Comparison of ENCODE assay signal across 16 cellular contexts in genomic region chr1:24913616-24914225, GRCh38. TPM values are rescaled to one million over a fixed set of nuclear protein-coding genes. Genes with fewer than 3 reads are reported as not detected.
DNase-seq lines count a peak whose midpoint lies in the region; ATAC-seq, FAIRE-seq and TF ChIP-seq lines count a peak whose summit lies in the region.
"Had no signal": no experiment of that assay in that cellular context is flagged by ENCODE, and none has a peak within 500 bp of the region (broad histone marks: within the 10 kb centered on the region; RNA-seq: fewer than 3 reads in every experiment).

No MANE protein-coding gene starts in this region.

- peaks cover 5% of the 10 kb centered on the region for H3K36me3 Mint-ChIP-seq in astrocyte (ENCODE audit: low read depth, unreplicated experiment)
- H3K36me3 Mint-ChIP-seq in naive thymus-derived CD4-positive, alpha-beta T cell: peaks cover 0 to 33% (median 3%) of the 10 kb centered on the region in 5 donors

- H3K27me3 ChIP-seq in astrocyte (ENCODE audit: insufficient read depth, low read length) (peaks cover 3% of the 10 kb centered on the region), suprapubic skin (no peaks in the 10 kb centered on the region)
- no peaks in the 10 kb centered on the region for H3K27me3 ChIP-seq in naive thymus-derived CD4-positive, alpha-beta T cell (ENCODE audit: control insufficient read depth in 2 of 2, insufficient read depth in 2 of 2, low read length in 2 of 2)
- H3K27me3 ChIP-seq: breast epithelium had no signal

- H3K9ac ChIP-seq in astrocyte (ENCODE audit: low read length): peak overlapping the region; percentile 60

- peaks cover 3% of the 10 kb centered on the region for H3K9me3 Mint-ChIP-seq in astrocyte (ENCODE audit: unreplicated experiment)
- no peaks in the 10 kb centered on the region for H3K9me3 Mint-ChIP-seq in naive thymus-derived CD4-positive, alpha-beta T cell

- no peak overlapping the region for H3K4me3 Mint-ChIP-seq in astrocyte (ENCODE audit: unreplicated experiment)
- peak overlapping the region in 1 of 10 donors; percentile 12 for H3K4me3 Mint-ChIP-seq in naive thymus-derived CD4-positive, alpha-beta T cell

- TF ChIP-seq CTCF in astrocyte (IDR thresholded peaks at IDR 0.05; ENCODE audit: insufficient read depth, low read depth, low read length) (no peak), suprapubic skin (IDR thresholded peaks at IDR 0.05) (no peak)

- H3K4me1 Mint-ChIP-seq in astrocyte (ENCODE audit: low read depth, unreplicated experiment): no peaks in the 10 kb centered on the region
- H3K4me1 Mint-ChIP-seq in naive thymus-derived CD4-positive, alpha-beta T cell: peaks cover 33 to 82% (median 43%) of the 10 kb centered on the region in 7 donors

- H3K36me3 ChIP-seq in astrocyte (ENCODE audit: insufficient read depth, low read length) (no peaks in the 10 kb centered on the region), suprapubic skin (no peaks in the 10 kb centered on the region)
- H3K36me3 ChIP-seq in naive thymus-derived CD4-positive, alpha-beta T cell (ENCODE audit: control insufficient read depth in 2 of 3, insufficient read depth in 3 of 3, low read length in 3 of 3): peaks cover 29 to 100% (median 39%) of the 10 kb centered on the region in 3 experiments
- H3K36me3 ChIP-seq: breast epithelium, esophagus squamous epithelium had no signal

- H3K27me3 Mint-ChIP-seq in astrocyte (ENCODE audit: low read depth, unreplicated experiment): peaks cover 22% of the 10 kb centered on the region
- H3K27me3 Mint-ChIP-seq in naive thymus-derived CD4-positive, alpha-beta T cell: no peaks in the 10 kb centered on the region

- no peak for TF ChIP-seq EP300 in suprapubic skin (IDR thresholded peaks at IDR 0.05)

- no peaks in the 10 kb centered on the region for H3K79me2 ChIP-seq in astrocyte (ENCODE audit: insufficient read depth, low read length)

- ATAC-seq in naive thymus-derived CD4-positive, alpha-beta T cell: no peak
- no peak for ATAC-seq in left colon
- no peak for ATAC-seq in HG03159 (IDR thresholded peaks at IDR 0.05; ENCODE audit: unreplicated experiment)

- no peak for FAIRE-seq in astrocyte (lab: Jason Lieb, UNC)

- H3K4me2 ChIP-seq in astrocyte (ENCODE audit: low read length): peak overlapping the region; percentile 62

- H3K4me1 ChIP-seq in astrocyte (ENCODE audit: insufficient read depth, low read length) (peaks cover 19% of the 10 kb centered on the region), suprapubic skin (peaks cover 8% of the 10 kb centered on the region)
- peaks cover 9 to 97% of the 10 kb centered on the region in 2 donors for H3K4me1 ChIP-seq in naive thymus-derived CD4-positive, alpha-beta T cell (ENCODE audit: control insufficient read depth in 2 of 2, insufficient read depth in 2 of 2, low read length in 2 of 2)
- H3K4me1 ChIP-seq: breast epithelium had no signal

- peak overlapping the region; percentile 43 for H2AFZ ChIP-seq in astrocyte (ENCODE audit: low read depth, low read length)

- no peak overlapping the region for H3K27ac Mint-ChIP-seq in astrocyte (ENCODE audit: unreplicated experiment)
- H3K27ac Mint-ChIP-seq in naive thymus-derived CD4-positive, alpha-beta T cell: peak overlapping the region in 5 of 9 donors; percentile 39 to 87 (median 71)

- intact Hi-C loops in naive thymus-derived CD4-positive, alpha-beta T cell (cut with micrococcal nuclease): loop anchor here in 1 of 2 donors (5.0 kb wide), 1 partner anchor 66 kb away; no protein-coding TSS in a partner anchor
- intact Hi-C loops in left colon (cut with DNase I, micrococcal nuclease): no loop called here

- no peaks in the 10 kb centered on the region for H3K9me3 ChIP-seq in astrocyte (ENCODE audit: insufficient read depth, low read depth, low read length)
- no peaks in the 10 kb centered on the region for H3K9me3 ChIP-seq in naive thymus-derived CD4-positive, alpha-beta T cell (ENCODE audit: control insufficient read depth in 2 of 3, low read length in 3 of 3)
- no peaks in the 10 kb centered on the region for H3K9me3 ChIP-seq in suprapubic skin
- H3K9me3 ChIP-seq: breast epithelium, esophagus squamous epithelium had no signal

- POLR2A ChIA-PET in naive thymus-derived CD4-positive, alpha-beta T cell (lab: Charles Lee): interaction anchor here (1.8 to 3.7 kb wide), 2 partner anchors 13 to 14 kb away, joined by 7 to 26 read pairs; no protein-coding TSS in a partner anchor

- WGBS in suprapubic skin: 95% methylated on average over 3 of the region's 10 CpGs

- no peaks in the 10 kb centered on the region for H4K20me1 ChIP-seq in astrocyte (ENCODE audit: insufficient read depth, low read length)

- no peak overlapping the region for H3K4me3 ChIP-seq in astrocyte (ENCODE audit: insufficient read depth, low read depth, low read length)
- no peak overlapping the region for H3K4me3 ChIP-seq in naive thymus-derived CD4-positive, alpha-beta T cell (ENCODE audit: low read length)
- no peak overlapping the region for H3K4me3 ChIP-seq in suprapubic skin
- H3K4me3 ChIP-seq: breast epithelium, esophagus squamous epithelium had no signal

- H3K27ac ChIP-seq in astrocyte (ENCODE audit: low read depth, low read length) (peak overlapping the region; percentile 62), suprapubic skin (peak overlapping the region; percentile 60)
- H3K27ac ChIP-seq in naive thymus-derived CD4-positive, alpha-beta T cell (ENCODE audit: low read depth, low read length): peak overlapping the region; percentile 72
- H3K27ac ChIP-seq: breast epithelium, esophagus squamous epithelium had no signal

- CTCF ChIA-PET in naive thymus-derived CD4-positive, alpha-beta T cell (lab: Charles Lee): no interaction called here

- TF ChIP-seq POLR2A in suprapubic skin (IDR thresholded peaks at IDR 0.05): no peak

- peak; percentile 1 for DNase-seq in stimulated activated CD4-positive, alpha-beta T cell treated with anti-CD3 and anti-CD28 coated beads, Interleukin-15, amount 100 ng/mL, for 24 hours
- no peak for DNase-seq in stimulated activated CD4-positive, alpha-beta T cell treated with anti-CD3 and anti-CD28 coated beads, Interleukin-4, amount 100 ng/mL, for 1 hour
- DNase-seq in astrocyte (ENCODE audit: low read depth): no peak
- DNase-seq in naive thymus-derived CD4-positive, alpha-beta T cell: no peak
- no peak for DNase-seq in suprapubic skin (ENCODE audit: low spot score in 2 of 2)
- no peak for DNase-seq in left colon
- DNase-seq in superior temporal gyrus (ENCODE audit: extremely low spot score): no peak
- DNase-seq: ACHN; activated naive CD4-positive, alpha-beta T cell treated with anti-CD3 and anti-CD28 coated beads, Interleukin-2, amount 50 U/mL, for 16 hours; esophagus squamous epithelium; mammary epithelial cell; NCI-H187; T-helper 1 cell had no signal

RNA-seq across cellular contexts. Expression of gene RUNX3, which starts 16.4 kb away (rescaled TPM):
- total RNA-seq in astrocyte (2.1 and 2.5 TPM in 2 replicates), suprapubic skin (10 to 100 TPM in 3 of 4 donors, 1 to 10 TPM in 1; 7.9 to 18.7 (median 13.8) TPM), left colon (1 to 10 TPM; 1.6 to 5.7 TPM)
- total RNA-seq in naive thymus-derived CD4-positive, alpha-beta T cell: 100 to 1,000 TPM in 2 of 5 experiments, 10 to 100 TPM in 3; 71.4 to 135 (median 96.9) TPM
- polyA plus RNA-seq in naive thymus-derived CD4-positive, alpha-beta T cell: 10 to 100 TPM; 14.2 to 25.8 TPM
- polyA plus RNA-seq: neural cell had no signal
